23 cellular contexts compared by ENCODE assay signal in the genomic region with DNA sequence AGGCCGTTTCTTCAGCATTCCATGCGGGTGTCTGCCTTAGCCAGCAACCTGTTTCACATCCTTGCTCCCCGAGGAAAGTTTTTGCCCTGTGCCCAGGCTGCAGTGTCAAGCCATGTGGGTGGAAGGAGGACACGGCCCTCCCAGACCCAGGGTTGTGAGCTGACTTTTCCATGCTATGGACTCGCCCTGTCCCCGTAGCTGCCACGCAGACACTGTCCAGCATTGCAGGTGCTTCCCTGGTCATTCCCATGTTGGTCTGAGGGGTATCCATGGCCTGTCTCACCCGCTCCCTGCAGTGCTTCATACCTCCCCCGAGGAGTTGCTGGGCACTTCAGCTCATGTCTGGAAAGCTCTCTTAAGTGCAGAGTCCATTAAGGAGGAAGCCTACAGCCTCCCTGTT. TPM values are rescaled to one million over a fixed set of nuclear protein-coding genes. Genes with fewer than 3 reads are reported as not detected.
"Had no signal": no experiment of that assay in that cellular context is flagged by ENCODE, and none has a peak within 500 bp of the region (broad histone marks: within the 10 kb centered on the region; RNA-seq: fewer than 3 reads in every experiment).

No MANE protein-coding gene starts in this region.

- H3K4me1 ChIP-seq: foreskin keratinocyte had no signal

- FAIRE-seq: small intestine, urothelium cell line had no signal

- H3K27ac ChIP-seq: brain microvascular endothelial cell, foreskin keratinocyte, left ventricle myocardium inferior, neutrophil, ovary, tibial artery had no signal

- H3K9me3 ChIP-seq: left ventricle myocardium inferior, neutrophil, ovary, tibial artery had no signal

- H3K9me3 Mint-ChIP-seq: activated CD8-positive, alpha-beta T cell treated with anti-CD3 and anti-CD28 coated beads for 36 hours; activated naive CD4-positive, alpha-beta T cell treated with anti-CD3 and anti-CD28 coated beads, Interleukin-2, amount 50 U/mL, for 24 hours; immature natural killer cell; mesothelial cell of epicardium; natural killer cell; stimulated activated effector memory CD8-positive, alpha-beta T cell treated with anti-CD3 and anti-CD28 coated beads, Interleukin-12 subunit alpha, Interleukin-12 subunit beta, amount 100 ng/mL, for 72 hours; stimulated activated naive CD8-positive, alpha-beta T cell treated with anti-CD3 and anti-CD28 coated beads, Interleukin-15, amount 100 ng/mL, for 72 hours had no signal

- H3K36me3 Mint-ChIP-seq: activated CD8-positive, alpha-beta memory T cell treated with anti-CD3 and anti-CD28 coated beads, Interleukin-2, amount 10 ng/mL, durations not matched to agents 7 days and 5 days; activated naive CD4-positive, alpha-beta T cell treated with anti-CD3 and anti-CD28 coated beads, Interleukin-2, amount 50 U/mL, for 24 hours; immature natural killer cell; mesothelial cell of epicardium; natural killer cell; stimulated activated effector memory CD8-positive, alpha-beta T cell treated with anti-CD3 and anti-CD28 coated beads, Interleukin-12 subunit alpha, Interleukin-12 subunit beta, amount 100 ng/mL, for 72 hours had no signal

- H3K4me3 ChIP-seq: left ventricle myocardium inferior, ovary, tibial artery had no signal

- DNase-seq: activated CD4-positive, alpha-beta T cell treated with anti-CD3 and anti-CD28 coated beads for 48 hours; activated CD8-positive, alpha-beta memory T cell treated with anti-CD3 and anti-CD28 coated beads, Interleukin-2, amount 10 ng/mL, durations not matched to agents 7 days and 5 days; activated CD8-positive, alpha-beta T cell treated with anti-CD3 and anti-CD28 coated beads for 36 hours; activated effector memory CD4-positive, alpha-beta T cell treated with anti-CD3 and anti-CD28 coated beads, Interleukin-2, amount 50 U/mL, for 16 hours; activated T-cell treated with anti-CD3 and anti-CD28 coated beads for 4 hours; aorta; brain microvascular endothelial cell; dermis blood vessel endothelial cell; effector CD8-positive, alpha-beta T cell; foreskin keratinocyte; immature natural killer cell; left ventricle myocardium inferior; natural killer cell; ovary; small intestine; stimulated activated CD4-positive, alpha-beta T cell treated with anti-CD3 and anti-CD28 coated beads, Interleukin-2, amount 100 ng/mL, for 24 hours; stimulated activated naive CD8-positive, alpha-beta T cell treated with anti-CD3 and anti-CD28 coated beads, Interleukin-15, amount 100 ng/mL, for 72 hours; tibial artery had no signal

- H3K36me3 ChIP-seq: brain microvascular endothelial cell, left ventricle myocardium inferior, neutrophil, ovary, tibial artery had no signal

- H3K27ac Mint-ChIP-seq: activated CD8-positive, alpha-beta memory T cell treated with anti-CD3 and anti-CD28 coated beads, Interleukin-2, amount 10 ng/mL, durations not matched to agents 7 days and 5 days; activated CD8-positive, alpha-beta T cell treated with anti-CD3 and anti-CD28 coated beads for 36 hours; activated naive CD4-positive, alpha-beta T cell treated with anti-CD3 and anti-CD28 coated beads, Interleukin-2, amount 50 U/mL, for 24 hours; immature natural killer cell; mesothelial cell of epicardium; natural killer cell; stimulated activated effector memory CD8-positive, alpha-beta T cell treated with anti-CD3 and anti-CD28 coated beads, Interleukin-12 subunit alpha, Interleukin-12 subunit beta, amount 100 ng/mL, for 72 hours; stimulated activated naive CD8-positive, alpha-beta T cell treated with anti-CD3 and anti-CD28 coated beads, Interleukin-15, amount 100 ng/mL, for 72 hours had no signal

- H3K4me3 Mint-ChIP-seq: activated CD8-positive, alpha-beta memory T cell treated with anti-CD3 and anti-CD28 coated beads, Interleukin-2, amount 10 ng/mL, durations not matched to agents 7 days and 5 days; activated CD8-positive, alpha-beta T cell treated with anti-CD3 and anti-CD28 coated beads for 36 hours; activated naive CD4-positive, alpha-beta T cell treated with anti-CD3 and anti-CD28 coated beads, Interleukin-2, amount 50 U/mL, for 24 hours; immature natural killer cell; mesothelial cell of epicardium; natural killer cell; stimulated activated effector memory CD8-positive, alpha-beta T cell treated with anti-CD3 and anti-CD28 coated beads, Interleukin-12 subunit alpha, Interleukin-12 subunit beta, amount 100 ng/mL, for 72 hours; stimulated activated naive CD8-positive, alpha-beta T cell treated with anti-CD3 and anti-CD28 coated beads, Interleukin-15, amount 100 ng/mL, for 72 hours had no signal

- H3K27me3 ChIP-seq: brain microvascular endothelial cell, ovary had no signal

RNA-seq across cellular contexts. Expression of a gene that starts 2.9 kb away (rescaled TPM):
- total RNA-seq: activated CD8-positive, alpha-beta memory T cell treated with anti-CD3 and anti-CD28 coated beads, Interleukin-2, amount 10 ng/mL, durations not matched to agents 7 days and 5 days had no signal
- polyA plus RNA-seq: immature natural killer cell had no signal
